9 cellular contexts compared by ENCODE assay signal in genomic region chr10:6721964-6722615, GRCh38.
DNase-seq lines count a peak whose midpoint lies in the region; ATAC-seq and TF ChIP-seq lines count a peak whose summit lies in the region.
"Had no signal": no experiment of that assay in that cellular context is flagged by ENCODE, and none has a peak within 500 bp of the region (broad histone marks: within the 10 kb centered on the region; RNA-seq: fewer than 3 reads in every experiment).

No MANE protein-coding gene starts in this region.

- no peaks in the 10 kb centered on the region for H3K9me3 Mint-ChIP-seq in activated CD4-positive, alpha-beta T cell treated with anti-CD3 and anti-CD28 coated beads, Interleukin-2, amount 10 ng/mL, durations not matched to agents 7 days and 5 days

- H3K4me2 ChIP-seq in skeletal muscle satellite cell (ENCODE audit: low read length): peak overlapping the region; percentile 73

- H3K4me3 ChIP-seq in heart left ventricle: peak overlapping the region in 1 of 12 donors; percentile 19
- H3K4me3 ChIP-seq in skeletal muscle satellite cell (ENCODE audit: low read length): peak overlapping the region; percentile 53

- H3K4me3 Mint-ChIP-seq in activated CD4-positive, alpha-beta T cell treated with anti-CD3 and anti-CD28 coated beads, Interleukin-2, amount 10 ng/mL, durations not matched to agents 7 days and 5 days: no peak overlapping the region

- intact Hi-C loops in heart left ventricle (cut with DNase I): no loop called here

- TF ChIP-seq CTCF in heart left ventricle (IDR thresholded peaks at IDR 0.05) (no peak), GM10266 (IDR thresholded peaks at IDR 0.05; ENCODE audit: control insufficient read depth, insufficient read depth, low read depth, missing control alignments) (no peak)

- H3K4me1 Mint-ChIP-seq in activated CD4-positive, alpha-beta T cell treated with anti-CD3 and anti-CD28 coated beads, Interleukin-2, amount 10 ng/mL, durations not matched to agents 7 days and 5 days: peaks cover 2% of the 10 kb centered on the region

- H3K27me3 Mint-ChIP-seq in activated CD4-positive, alpha-beta T cell treated with anti-CD3 and anti-CD28 coated beads, Interleukin-2, amount 10 ng/mL, durations not matched to agents 7 days and 5 days: peaks cover 55% of the 10 kb centered on the region

- POLR2A ChIA-PET in activated CD4-positive, alpha-beta T cell treated with anti-CD3 and anti-CD28 coated beads, Interleukin-2, amount 10 ng/mL, durations not matched to agents 7 days and 5 days (lab: Charles Lee): no interaction called here

- peak overlapping the region; percentile 76 for H3K9ac ChIP-seq in skeletal muscle satellite cell (ENCODE audit: low read depth, low read length)

- peak in 3 of 4 donors; percentile 57 to 77 (median 74) for ATAC-seq in heart left ventricle

- H3K4me1 ChIP-seq in heart left ventricle: peaks cover 0 to 17% (median 7%) of the 10 kb centered on the region in 12 donors
- peaks cover 23% of the 10 kb centered on the region for H3K4me1 ChIP-seq in skeletal muscle satellite cell (ENCODE audit: control insufficient read depth, insufficient read depth, low read length)

- CTCF ChIA-PET in activated CD4-positive, alpha-beta T cell treated with anti-CD3 and anti-CD28 coated beads, Interleukin-2, amount 10 ng/mL, durations not matched to agents 7 days and 5 days (lab: Charles Lee): no interaction called here

- H3K27ac Mint-ChIP-seq in activated CD4-positive, alpha-beta T cell treated with anti-CD3 and anti-CD28 coated beads, Interleukin-2, amount 10 ng/mL, durations not matched to agents 7 days and 5 days: no peak overlapping the region

- 33 to 44% (median 38%) methylated on average over 11 of the region's 11 CpGs for WGBS in heart left ventricle, 4 donors

- H3K36me3 ChIP-seq in heart left ventricle (no peaks in the 10 kb centered on the region), skeletal muscle satellite cell (ENCODE audit: insufficient read depth, low read length) (no peaks in the 10 kb centered on the region)

- TF ChIP-seq POLR2A in heart left ventricle (IDR thresholded peaks at IDR 0.05): no peak

- peaks cover 0 to 7% (median 0%) of the 10 kb centered on the region in 9 donors for H3K27me3 ChIP-seq in heart left ventricle
- no peaks in the 10 kb centered on the region for H3K27me3 ChIP-seq in skeletal muscle satellite cell (ENCODE audit: control insufficient read depth, insufficient read depth, low read length)

- no peaks in the 10 kb centered on the region for H3K36me3 Mint-ChIP-seq in activated CD4-positive, alpha-beta T cell treated with anti-CD3 and anti-CD28 coated beads, Interleukin-2, amount 10 ng/mL, durations not matched to agents 7 days and 5 days (ENCODE audit: low read depth)

- H3K27ac ChIP-seq in heart left ventricle: peak overlapping the region in 10 of 12 donors; percentile 20 to 76 (median 43)

- DNase-seq in HCEC 1CT (peak; percentile 96), amniotic stem cell (lab: John Stamatoyannopoulos, UW) (peak; percentile 53), heart left ventricle (no peak), GM10266 (ENCODE audit: extremely low spot score) (no peak), NCI-H82 (lab: John Stamatoyannopoulos, UW) (no peak), NCI-H1417 treated with DMSO at 0.1 percent for 48 hours (lab: John Stamatoyannopoulos, UW) (no peak)
- no peak for DNase-seq in activated CD4-positive, alpha-beta T cell treated with anti-CD3 and anti-CD28 coated beads, Interleukin-2, amount 10 ng/mL, durations not matched to agents 7 days and 5 days
- DNase-seq: stimulated activated naive CD4-positive, alpha-beta T cell had no signal

- peaks cover 0 to 5% (median 0%) of the 10 kb centered on the region in 12 donors for H3K9me3 ChIP-seq in heart left ventricle
- H3K9me3 ChIP-seq in skeletal muscle satellite cell (replicated peaks; ENCODE audit: low read length): no peaks in the 10 kb centered on the region

Comparison
In these comparisons a context has a peak if more than half of its experiments do, and no peak if none do; other contexts are left out.
1. DNase-seq: peak in HCEC 1CT (single experiment) and amniotic stem cell (single experiment); none in heart left ventricle (0 of 5), GM10266 (single experiment), NCI-H82 (single experiment), NCI-H1417 treated with DMSO at 0.1 percent for 48 hours (single experiment) and activated CD4-positive, alpha-beta T cell treated with anti-CD3 and anti-CD28 coated beads, Interleukin-2, amount 10 ng/mL, durations not matched to agents 7 days and 5 days (single experiment).